21 cellular contexts compared by ENCODE assay signal in the genomic region with DNA sequence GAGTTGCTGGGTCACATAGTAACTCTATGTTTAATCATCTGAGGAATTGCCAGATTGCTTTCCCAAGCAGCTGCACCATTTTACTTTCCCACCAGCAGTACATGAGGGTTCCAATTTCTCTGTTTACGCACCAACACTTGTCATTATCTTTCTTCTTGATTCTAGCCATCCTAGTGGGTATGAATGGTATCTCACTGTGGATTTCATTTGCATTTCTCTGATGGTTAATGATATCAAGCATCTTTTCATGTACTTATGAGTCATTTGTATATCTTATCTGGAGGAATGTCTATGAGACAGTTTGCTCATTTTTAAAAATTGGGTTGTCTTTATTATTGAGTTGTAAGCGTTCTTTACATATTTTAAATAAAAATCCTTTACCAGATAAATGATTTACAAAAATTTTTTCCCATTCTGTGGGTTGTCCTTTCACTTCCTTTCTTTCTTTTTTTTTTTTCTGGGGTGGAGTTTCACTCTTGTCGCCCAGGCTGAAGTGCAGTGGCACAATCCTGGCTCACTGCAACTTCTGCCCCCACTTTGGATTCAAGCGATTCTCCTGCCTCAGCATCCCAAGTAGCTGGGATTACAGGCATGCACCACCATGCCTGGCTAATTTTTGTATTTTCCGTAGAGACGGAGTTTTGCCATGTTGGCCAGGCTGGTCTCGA. TPM values are rescaled to one million over a fixed set of nuclear protein-coding genes. Genes with fewer than 3 reads are reported as not detected.
DNase-seq lines count a peak whose midpoint lies in the region; ATAC-seq, FAIRE-seq and TF ChIP-seq lines count a peak whose summit lies in the region.
"Had no signal": no experiment of that assay in that cellular context is flagged by ENCODE, and none has a peak within 500 bp of the region (broad histone marks: within the 10 kb centered on the region; RNA-seq: fewer than 3 reads in every experiment).

No MANE protein-coding gene starts in this region.

- H3K27ac Mint-ChIP-seq in activated CD8-positive, alpha-beta T cell treated with anti-CD3 and anti-CD28 coated beads for 36 hours, result no peak overlapping the region
- H3K27ac Mint-ChIP-seq in activated CD8-positive, alpha-beta T cell treated with anti-CD3 and anti-CD28 coated beads, Interleukin-2, amount 10 ng/mL, durations not matched to agents 7 days and 5 days, result no peak overlapping the region
- H3K27ac Mint-ChIP-seq in astrocyte (ENCODE audit: unreplicated experiment), result no peak overlapping the region
- H3K27ac Mint-ChIP-seq in stimulated activated naive B cell treated with anti-CD40 and anti-IgM and Interleukin-4, amounts not matched to agents 10 μg/mL and 1 μg/mL and 100 μg/mL, for 72 hours, result peak overlapping the region; percentile 9
- no peak overlapping the region for H3K27ac Mint-ChIP-seq in activated CD8-positive, alpha-beta memory T cell treated with anti-CD3 and anti-CD28 coated beads, Interleukin-2, amount 10 ng/mL, durations not matched to agents 7 days and 5 days
- H3K27ac Mint-ChIP-seq: T-cell had no signal

- H3K27ac ChIP-seq in astrocyte (ENCODE audit: low read depth, low read length), result no peak overlapping the region
- H3K27ac ChIP-seq: A549, C4-2B had no signal

- CTCF ChIA-PET in activated CD8-positive, alpha-beta T cell treated with anti-CD3 and anti-CD28 coated beads for 36 hours (lab: Charles Lee), result no interaction called here
- CTCF ChIA-PET in activated CD8-positive, alpha-beta T cell treated with anti-CD3 and anti-CD28 coated beads, Interleukin-2, amount 10 ng/mL, durations not matched to agents 7 days and 5 days (lab: Charles Lee), result no interaction called here
- CTCF ChIA-PET in activated CD8-positive, alpha-beta memory T cell treated with anti-CD3 and anti-CD28 coated beads, Interleukin-2, amount 10 ng/mL, durations not matched to agents 7 days and 5 days (lab: Charles Lee), result no interaction called here

- no peak overlapping the region for H2AFZ ChIP-seq in astrocyte (ENCODE audit: low read depth, low read length)

- H3K79me2 ChIP-seq in astrocyte (ENCODE audit: insufficient read depth, low read length), result no peaks in the 10 kb centered on the region

- H3K4me2 ChIP-seq in astrocyte (ENCODE audit: low read length), result no peak overlapping the region
- H3K4me2 ChIP-seq: A549, SK-N-SH had no signal

- no peaks in the 10 kb centered on the region for H3K36me3 Mint-ChIP-seq in activated CD8-positive, alpha-beta T cell treated with anti-CD3 and anti-CD28 coated beads for 36 hours (ENCODE audit: low read depth)
- no peaks in the 10 kb centered on the region for H3K36me3 Mint-ChIP-seq in activated CD8-positive, alpha-beta T cell treated with anti-CD3 and anti-CD28 coated beads, Interleukin-2, amount 10 ng/mL, durations not matched to agents 7 days and 5 days (ENCODE audit: low read depth)
- H3K36me3 Mint-ChIP-seq in astrocyte (ENCODE audit: low read depth, unreplicated experiment), result no peaks in the 10 kb centered on the region
- peaks cover 0 to 4% of the 10 kb centered on the region in 2 donors for H3K36me3 Mint-ChIP-seq in stimulated activated naive B cell treated with anti-CD40 and anti-IgM and Interleukin-4, amounts not matched to agents 10 μg/mL and 1 μg/mL and 100 μg/mL, for 72 hours
- H3K36me3 Mint-ChIP-seq in activated CD8-positive, alpha-beta memory T cell treated with anti-CD3 and anti-CD28 coated beads, Interleukin-2, amount 10 ng/mL, durations not matched to agents 7 days and 5 days, result peaks cover 5% of the 10 kb centered on the region

- no peaks in the 10 kb centered on the region for H3K27me3 Mint-ChIP-seq in activated CD8-positive, alpha-beta T cell treated with anti-CD3 and anti-CD28 coated beads for 36 hours
- no peaks in the 10 kb centered on the region for H3K27me3 Mint-ChIP-seq in activated CD8-positive, alpha-beta T cell treated with anti-CD3 and anti-CD28 coated beads, Interleukin-2, amount 10 ng/mL, durations not matched to agents 7 days and 5 days (ENCODE audit: low read depth)
- no peaks in the 10 kb centered on the region for H3K27me3 Mint-ChIP-seq in astrocyte (ENCODE audit: low read depth, unreplicated experiment)
- no peaks in the 10 kb centered on the region for H3K27me3 Mint-ChIP-seq in stimulated activated naive B cell treated with anti-CD40 and anti-IgM and Interleukin-4, amounts not matched to agents 10 μg/mL and 1 μg/mL and 100 μg/mL, for 72 hours
- H3K27me3 Mint-ChIP-seq in activated CD8-positive, alpha-beta memory T cell treated with anti-CD3 and anti-CD28 coated beads, Interleukin-2, amount 10 ng/mL, durations not matched to agents 7 days and 5 days, result no peaks in the 10 kb centered on the region
- H3K27me3 Mint-ChIP-seq: T-cell had no signal

- intact Hi-C loops in activated CD8-positive, alpha-beta T cell treated with anti-CD3 and anti-CD28 coated beads for 36 hours (cut with micrococcal nuclease), result no loop called here

- no peaks in the 10 kb centered on the region for H3K27me3 ChIP-seq in astrocyte (ENCODE audit: insufficient read depth, low read length)

- H3K4me1 Mint-ChIP-seq in activated CD8-positive, alpha-beta T cell treated with anti-CD3 and anti-CD28 coated beads for 36 hours (ENCODE audit: low read depth), result peaks cover 3% of the 10 kb centered on the region
- peaks cover 8% of the 10 kb centered on the region for H3K4me1 Mint-ChIP-seq in activated CD8-positive, alpha-beta T cell treated with anti-CD3 and anti-CD28 coated beads, Interleukin-2, amount 10 ng/mL, durations not matched to agents 7 days and 5 days (ENCODE audit: low read depth)
- H3K4me1 Mint-ChIP-seq in astrocyte (ENCODE audit: low read depth, unreplicated experiment), result no peaks in the 10 kb centered on the region
- peaks cover 3 to 8% of the 10 kb centered on the region in 2 donors for H3K4me1 Mint-ChIP-seq in stimulated activated naive B cell treated with anti-CD40 and anti-IgM and Interleukin-4, amounts not matched to agents 10 μg/mL and 1 μg/mL and 100 μg/mL, for 72 hours
- peaks cover 9% of the 10 kb centered on the region for H3K4me1 Mint-ChIP-seq in activated CD8-positive, alpha-beta memory T cell treated with anti-CD3 and anti-CD28 coated beads, Interleukin-2, amount 10 ng/mL, durations not matched to agents 7 days and 5 days

- no peak overlapping the region for H3K9ac ChIP-seq in astrocyte (ENCODE audit: low read length)
- H3K9ac ChIP-seq: SK-N-SH had no signal

- FAIRE-seq in astrocyte (lab: Jason Lieb, UNC), result no peak
- FAIRE-seq: A549 had no signal

- no peak overlapping the region for H3K4me3 Mint-ChIP-seq in activated CD8-positive, alpha-beta T cell treated with anti-CD3 and anti-CD28 coated beads for 36 hours
- no peak overlapping the region for H3K4me3 Mint-ChIP-seq in activated CD8-positive, alpha-beta T cell treated with anti-CD3 and anti-CD28 coated beads, Interleukin-2, amount 10 ng/mL, durations not matched to agents 7 days and 5 days
- no peak overlapping the region for H3K4me3 Mint-ChIP-seq in astrocyte (ENCODE audit: unreplicated experiment)
- no peak overlapping the region for H3K4me3 Mint-ChIP-seq in stimulated activated naive B cell treated with anti-CD40 and anti-IgM and Interleukin-4, amounts not matched to agents 10 μg/mL and 1 μg/mL and 100 μg/mL, for 72 hours
- no peak overlapping the region for H3K4me3 Mint-ChIP-seq in activated CD8-positive, alpha-beta memory T cell treated with anti-CD3 and anti-CD28 coated beads, Interleukin-2, amount 10 ng/mL, durations not matched to agents 7 days and 5 days
- H3K4me3 Mint-ChIP-seq: T-cell had no signal

- H4K20me1 ChIP-seq in astrocyte (ENCODE audit: insufficient read depth, low read length), result no peaks in the 10 kb centered on the region

- H3K36me3 ChIP-seq in astrocyte (ENCODE audit: insufficient read depth, low read length), result no peaks in the 10 kb centered on the region

- H3K4me3 ChIP-seq in astrocyte (ENCODE audit: insufficient read depth, low read depth, low read length), result no peak overlapping the region
- H3K4me3 ChIP-seq: A549 had no signal

- no peaks in the 10 kb centered on the region for H3K9me3 Mint-ChIP-seq in activated CD8-positive, alpha-beta T cell treated with anti-CD3 and anti-CD28 coated beads for 36 hours
- no peaks in the 10 kb centered on the region for H3K9me3 Mint-ChIP-seq in activated CD8-positive, alpha-beta T cell treated with anti-CD3 and anti-CD28 coated beads, Interleukin-2, amount 10 ng/mL, durations not matched to agents 7 days and 5 days (ENCODE audit: insufficient read depth)
- no peaks in the 10 kb centered on the region for H3K9me3 Mint-ChIP-seq in astrocyte (ENCODE audit: unreplicated experiment)
- peaks cover 0 to 2% of the 10 kb centered on the region in 2 donors for H3K9me3 Mint-ChIP-seq in stimulated activated naive B cell treated with anti-CD40 and anti-IgM and Interleukin-4, amounts not matched to agents 10 μg/mL and 1 μg/mL and 100 μg/mL, for 72 hours
- no peaks in the 10 kb centered on the region for H3K9me3 Mint-ChIP-seq in activated CD8-positive, alpha-beta memory T cell treated with anti-CD3 and anti-CD28 coated beads, Interleukin-2, amount 10 ng/mL, durations not matched to agents 7 days and 5 days (ENCODE audit: low read depth)
- H3K9me3 Mint-ChIP-seq: T-cell had no signal

- TF ChIP-seq CTCF in activated CD8-positive, alpha-beta T cell treated with anti-CD3 and anti-CD28 coated beads for 36 hours (IDR thresholded peaks at IDR 0.05), result no peak
- no peak for TF ChIP-seq CTCF in astrocyte (IDR thresholded peaks at IDR 0.05; ENCODE audit: insufficient read depth, low read depth, low read length)

- H3K9me3 ChIP-seq in astrocyte (ENCODE audit: insufficient read depth, low read depth, low read length), result no peaks in the 10 kb centered on the region
- H3K9me3 ChIP-seq: A549, SK-N-SH had no signal

- no peaks in the 10 kb centered on the region for H3K4me1 ChIP-seq in astrocyte (ENCODE audit: insufficient read depth, low read length)
- H3K4me1 ChIP-seq: A549 had no signal

- DNase-seq in activated CD8-positive, alpha-beta T cell treated with anti-CD3 and anti-CD28 coated beads for 36 hours, result no peak
- DNase-seq in activated CD8-positive, alpha-beta T cell treated with anti-CD3 and anti-CD28 coated beads, Interleukin-2, amount 10 ng/mL, durations not matched to agents 7 days and 5 days, result no peak
- peak; percentile 36 for DNase-seq in astrocyte (ENCODE audit: low read depth)
- DNase-seq in stimulated activated naive B cell treated with anti-CD40 and anti-IgM and Interleukin-4, amounts not matched to agents 10 μg/mL and 1 μg/mL and 100 μg/mL, for 72 hours, result no peak
- DNase-seq in left lobe of liver (ENCODE audit: low spot score), result no peak
- DNase-seq in OCI-M2 (lab: John Stamatoyannopoulos, UW; ENCODE audit: unreplicated experiment), result no peak
- DNase-seq in activated CD8-positive, alpha-beta memory T cell treated with anti-CD3 and anti-CD28 coated beads, Interleukin-2, amount 10 ng/mL, durations not matched to agents 7 days and 5 days, result no peak
- DNase-seq: DND-41, GF-D8, H7, Karpas-422, MM.1S, NCI-H1930, NCI-H524, Right ventricle myocardium superior, SK-N-SH, T-cell had no signal

- ATAC-seq in activated CD8-positive, alpha-beta T cell treated with anti-CD3 and anti-CD28 coated beads for 36 hours, result peak; percentile 58
- no peak for ATAC-seq in activated CD8-positive, alpha-beta T cell treated with anti-CD3 and anti-CD28 coated beads, Interleukin-2, amount 10 ng/mL, durations not matched to agents 7 days and 5 days
- ATAC-seq in HG03354 (IDR thresholded peaks at IDR 0.05; ENCODE audit: poor library complexity, severe bottlenecking, unreplicated experiment) (peak; percentile 84), left lobe of liver (no peak)
- peak; percentile 62 to 69 for ATAC-seq in stimulated activated naive B cell treated with anti-CD40 and anti-IgM and Interleukin-4, amounts not matched to agents 10 μg/mL and 1 μg/mL and 100 μg/mL, for 72 hours (replicated peaks)
- ATAC-seq in activated CD8-positive, alpha-beta memory T cell treated with anti-CD3 and anti-CD28 coated beads, Interleukin-2, amount 10 ng/mL, durations not matched to agents 7 days and 5 days, result no peak
- ATAC-seq: A549, Panc1, T-cell had no signal

- POLR2A ChIA-PET in activated CD8-positive, alpha-beta T cell treated with anti-CD3 and anti-CD28 coated beads for 36 hours (lab: Charles Lee), result no interaction called here
- POLR2A ChIA-PET in activated CD8-positive, alpha-beta T cell treated with anti-CD3 and anti-CD28 coated beads, Interleukin-2, amount 10 ng/mL, durations not matched to agents 7 days and 5 days (lab: Charles Lee), result no interaction called here

RNA-seq across cellular contexts. Expression of gene SGO1, which starts 8.9 kb away (rescaled TPM):
- 10 to 100 TPM; 25.6 to 26.5 TPM for total RNA-seq in activated CD8-positive, alpha-beta T cell treated with anti-CD3 and anti-CD28 coated beads for 36 hours
- 10 to 100 TPM; 43.6 to 43.7 TPM for total RNA-seq in activated CD8-positive, alpha-beta T cell treated with anti-CD3 and anti-CD28 coated beads, Interleukin-2, amount 10 ng/mL, durations not matched to agents 7 days and 5 days
- total RNA-seq in astrocyte, result 1.9 and 3.0 TPM in 2 replicates
- total RNA-seq in left lobe of liver, result 0.63 TPM
- total RNA-seq in activated CD8-positive, alpha-beta memory T cell treated with anti-CD3 and anti-CD28 coated beads, Interleukin-2, amount 10 ng/mL, durations not matched to agents 7 days and 5 days, result 10 to 100 TPM; 38.5 to 43.5 TPM

Comparison
In these comparisons a context has a peak if more than half of its experiments do, and no peak if none do; other contexts are left out.
1. ATAC-seq: peak in activated CD8-positive, alpha-beta T cell treated with anti-CD3 and anti-CD28 coated beads for 36 hours (single experiment), HG03354 (single experiment) and stimulated activated naive B cell treated with anti-CD40 and anti-IgM and Interleukin-4, amounts not matched to agents 10 μg/mL and 1 μg/mL and 100 μg/mL, for 72 hours (2 of 2); none in activated CD8-positive, alpha-beta T cell treated with anti-CD3 and anti-CD28 coated beads, Interleukin-2, amount 10 ng/mL, durations not matched to agents 7 days and 5 days (single experiment), left lobe of liver (single experiment) and activated CD8-positive, alpha-beta memory T cell treated with anti-CD3 and anti-CD28 coated beads, Interleukin-2, amount 10 ng/mL, durations not matched to agents 7 days and 5 days (single experiment).